37 cellular contexts compared by ENCODE assay signal in genomic region chr11:8543278-8543677, GRCh38. TPM values are rescaled to one million over a fixed set of nuclear protein-coding genes. Genes with fewer than 3 reads are reported as not detected.
A peak's percentile ranks its signal among the peaks of the same experiment; 100 is the strongest.
DNase-seq lines count a peak whose midpoint lies in the region; ATAC-seq, FAIRE-seq and TF ChIP-seq lines count a peak whose summit lies in the region.
"Had no signal": no experiment of that assay in that cellular context is flagged by ENCODE, and none has a peak within 500 bp of the region (broad histone marks: within the 10 kb centered on the region; RNA-seq: fewer than 3 reads in every experiment).

No MANE protein-coding gene starts in this region.

- ATAC-seq in SK-N-SH treated with all-trans-retinoic acid at 6 μM for 48 hours (no peak), HG02885 (IDR thresholded peaks at IDR 0.05; ENCODE audit: poor library complexity, unreplicated experiment) (no peak)
- ATAC-seq: A549; CD8-positive, alpha-beta T cell had no signal

- no peak overlapping the region for H2AFZ ChIP-seq in SK-N-SH (ENCODE audit: low read depth)

- WGBS in SK-N-SH (ENCODE audit: low lambda C conversion rate), result 35% methylated on average over 1 of the region's 1 CpG

- no peaks in the 10 kb centered on the region for H3F3A ChIP-seq in SK-N-SH (replicated peaks; ENCODE audit: insufficient read depth)

- no peaks in the 10 kb centered on the region for H3K36me3 ChIP-seq in SK-N-SH (replicated peaks in 1 of 2; ENCODE audit: control insufficient read depth in 1 of 2, insufficient read depth in 2 of 2, low read length in 1 of 2)
- H3K36me3 ChIP-seq in right atrium auricular region, result no peaks in the 10 kb centered on the region
- H3K36me3 ChIP-seq: BE2C; BLaER1; BLaER1 treated with 17β-estradiol and CSF1 and Interleukin-3, amounts not matched to agents 10 nM and 100 nM had no signal

- H3K27me3 ChIP-seq in SK-N-SH (ENCODE audit: insufficient read depth) (no peaks in the 10 kb centered on the region), right atrium auricular region (no peaks in the 10 kb centered on the region)
- H3K27me3 ChIP-seq: BE2C; BLaER1; BLaER1 treated with 17β-estradiol and CSF1 and Interleukin-3, amounts not matched to agents 10 nM and 100 nM had no signal

- H3K27ac ChIP-seq in SK-N-SH (ENCODE audit: low read depth in 2 of 2, low read length in 1 of 2) (no peak overlapping the region), right atrium auricular region (no peak overlapping the region)
- H3K27ac ChIP-seq: 22Rv1; A549; BLaER1; BLaER1 treated with 17β-estradiol and CSF1 and Interleukin-3, amounts not matched to agents 10 nM and 100 nM; C4-2B had no signal

- no peaks in the 10 kb centered on the region for H3K9me2 ChIP-seq in SK-N-SH

- TF ChIP-seq POLR2A in erythroblast (IDR thresholded peaks at IDR 0.05; ENCODE audit: low read length), result no peak

- H4K20me1 ChIP-seq in SK-N-SH (ENCODE audit: insufficient read depth), result no peaks in the 10 kb centered on the region
- H4K20me1 ChIP-seq: BLaER1; BLaER1 treated with 17β-estradiol and CSF1 and Interleukin-3, amounts not matched to agents 10 nM and 100 nM had no signal

- H3K4me3 ChIP-seq in SK-N-SH (ENCODE audit: low read depth in 2 of 2, low read length in 1 of 2) (no peak overlapping the region), right atrium auricular region (no peak overlapping the region)
- H3K4me3 ChIP-seq: A549; BLaER1; BLaER1 treated with 17β-estradiol and CSF1 and Interleukin-3, amounts not matched to agents 10 nM and 100 nM had no signal

- TF ChIP-seq CTCF in SK-N-SH (IDR thresholded peaks at IDR 0.05) (no peak), right atrium auricular region (IDR thresholded peaks at IDR 0.05) (no peak)

- TF ChIP-seq EP300 in SK-N-SH (IDR thresholded peaks at IDR 0.05; ENCODE audit: borderline replicate concordance in 1 of 2, low read depth in 1 of 2, low read length in 1 of 2), result no peak

- no peak overlapping the region for H3K9ac ChIP-seq in SK-N-SH
- H3K9ac ChIP-seq: BLaER1; BLaER1 treated with 17β-estradiol and CSF1 and Interleukin-3, amounts not matched to agents 10 nM and 100 nM had no signal

- no peak overlapping the region for H3K4me2 ChIP-seq in SK-N-SH
- H3K4me2 ChIP-seq: A549; BLaER1; BLaER1 treated with 17β-estradiol and CSF1 and Interleukin-3, amounts not matched to agents 10 nM and 100 nM had no signal

- H3K79me2 ChIP-seq in SK-N-SH (ENCODE audit: insufficient read depth), result no peaks in the 10 kb centered on the region

- no peak for TF ChIP-seq RAD21 in SK-N-SH (IDR thresholded peaks at IDR 0.05; ENCODE audit: low read length)

- H3K9me3 ChIP-seq in SK-N-SH, result peaks cover 1% of the 10 kb centered on the region; the same call in 1 of the 2 replicates
- H3K9me3 ChIP-seq in right atrium auricular region, result peaks cover 0 to 3% of the 10 kb centered on the region in 2 donors
- H3K9me3 ChIP-seq: A549, BE2C had no signal

- no peaks in the 10 kb centered on the region; a peak in 1 of 4 replicates for H3K4me1 ChIP-seq in SK-N-SH (ENCODE audit: control insufficient read depth in 1 of 2, insufficient read depth in 2 of 2, low read depth in 1 of 2, low read length in 1 of 2)
- no peaks in the 10 kb centered on the region for H3K4me1 ChIP-seq in right atrium auricular region
- H3K4me1 ChIP-seq: A549; BE2C; BLaER1; BLaER1 treated with 17β-estradiol and CSF1 and Interleukin-3, amounts not matched to agents 10 nM and 100 nM; Caco-2 had no signal

- DNase-seq in SK-N-DZ (ENCODE audit: low spot score), result peak; percentile 66
- no peak for DNase-seq in SK-N-SH
- DNase-seq in right atrium auricular region (ENCODE audit: low spot score), result no peak
- DNase-seq in erythroblast (lab: John Stamatoyannopoulos, UW), result no peak
- DNase-seq in HuH-7 (ENCODE audit: low spot score), result no peak
- DNase-seq: 8988T; ACHN; AML-193; BE2C; C1 segment of cervical spinal cord; Caco-2; Calu3; CD4-positive, alpha-beta memory T cell; CD4-positive, alpha-beta T cell; CD4-positive, CD25-positive, alpha-beta regulatory T cell; CD8-positive, alpha-beta memory T cell; CD8-positive, alpha-beta T cell; COR-L47; DMS 273 treated with DMSO at 0.1 percent for 48 hours; DMS153; DMS53; DMS79; DMS79 treated with DMSO at 0.1 percent for 48 hours; DND-41; EL had no signal

- POLR2A ChIA-PET in SK-N-SH (lab: Yijun Ruan, JAX), result no interaction called here

- CTCF ChIA-PET in SK-N-SH (lab: Yijun Ruan, JAX), result no interaction called here

- peak; percentile 3 for FAIRE-seq in G401.6 (lab: Jason Lieb, UNC)
- FAIRE-seq: A204.1, A549, D721Med had no signal

TF ChIP-seq in SK-N-SH, 30 proteins besides CTCF, POLR2A, EP300 and RAD21:
- TF ChIP-seq ZBTB33 (IDR thresholded peaks at IDR 0.05; ENCODE audit: borderline replicate concordance, low read depth), result no peak
- TF ChIP-seq YY1 (IDR thresholded peaks at IDR 0.05; ENCODE audit: low read depth), result no peak
- 0 out of 2 replicates have a peak, but pooled peaks have one; percentile 12 for TF ChIP-seq GATA2 (CRISPR knock-in tag; IDR thresholded peaks at IDR 0.05)
TF ChIP-seq in SK-N-SH: peak in this region for 1.

TF ChIP-seq in SK-N-SH treated with all-trans-retinoic acid at 6 μM for 48 hours, 23 proteins besides CTCF, POLR2A, EP300 and RAD21:
- TF ChIP-seq CSDC2 (CRISPR knock-in tag; IDR thresholded peaks at IDR 0.05) (no peak), TCF4 (CRISPR knock-in tag; IDR thresholded peaks at IDR 0.05; ENCODE audit: borderline replicate concordance) (peak; percentile 52; the same call in 1 of the 2 replicates)

RNA-seq across cellular contexts. Expression of gene STK33, which starts 50.8 kb away (rescaled TPM):
- 14.6 and 14.9 TPM in 2 replicates for polyA plus RNA-seq in SK-N-DZ (2014; cell fraction: cytosol; rRNA removed)
- 23.8 and 25.1 TPM in 2 replicates for polyA plus RNA-seq in SK-N-DZ (2014; cell fraction: nucleus; rRNA removed)
- polyA plus RNA-seq in SK-N-SH (2012; rRNA removed), result 12.3 and 16.6 TPM in 2 replicates
- 13.4 and 16.3 TPM in 2 replicates for polyA plus RNA-seq in SK-N-SH (2012; cell fraction: cytosol; rRNA removed)
- polyA plus RNA-seq in SK-N-SH (2012; cell fraction: nucleus; rRNA removed), result 21.3 and 32.6 TPM in 2 replicates
- total RNA-seq in right atrium auricular region, result 10 to 100 TPM; 16.4 to 23.0 TPM
- total RNA-seq: A673; CD4-positive, alpha-beta memory T cell; CD4-positive, alpha-beta T cell had no signal
- polyA plus RNA-seq: CD14-positive monocyte; CD4-positive, alpha-beta memory T cell had no signal
